17 cellular contexts compared by ENCODE assay signal in genomic region chr4:158176776-158177175, GRCh38. TPM values are rescaled to one million over a fixed set of nuclear protein-coding genes. Genes with fewer than 3 reads are reported as not detected.
"Had no signal": no experiment of that assay in that cellular context is flagged by ENCODE, and none has a peak within 500 bp of the region (broad histone marks: within the 10 kb centered on the region; RNA-seq: fewer than 3 reads in every experiment).

No MANE protein-coding gene starts in this region.

- H3K4me3 ChIP-seq: adrenal gland, neural progenitor cell, ovary had no signal

- H3K9ac ChIP-seq: neural progenitor cell had no signal

- H3K4me1 ChIP-seq: neural progenitor cell had no signal

- H3K27me3 ChIP-seq: adrenal gland, foreskin keratinocyte, neural progenitor cell, ovary had no signal

- H3K36me3 ChIP-seq: adrenal gland, neural progenitor cell, ovary, WERI-Rb-1 had no signal

- DNase-seq: activated CD8-positive, alpha-beta T cell treated with anti-CD3 and anti-CD28 coated beads for 36 hours; activated effector memory CD4-positive, alpha-beta T cell treated with Interleukin-2 at 50 U/mL for 16 hours; activated naive CD4-positive, alpha-beta T cell treated with anti-CD3 and anti-CD28 coated beads, Interleukin-2, amount 50 U/mL, for 16 hours; activated T-cell treated with anti-CD3 and anti-CD28 coated beads, Interleukin-2, amount 50 U/mL, for 4 hours; cortex of kidney; effector CD4-positive, alpha-beta T cell; head of caudate nucleus; left cardiac atrium; naive B cell; ovary; stimulated activated CD4-positive, alpha-beta T cell treated with anti-CD3 and anti-CD28 coated beads, Interleukin-4, amount 100 ng/mL, for 1 hour; stimulated activated naive B cell treated with anti-CD40 and anti-IgM and Interleukin-4, amounts not matched to agents 10 μg/mL and 1 μg/mL and 100 μg/mL, for 72 hours had no signal

- H2AFZ ChIP-seq: neural progenitor cell had no signal

- H3K4me2 ChIP-seq: neural progenitor cell had no signal

- H3K27ac ChIP-seq: adrenal gland, foreskin keratinocyte, neural progenitor cell, ovary, WERI-Rb-1 had no signal

- ATAC-seq: activated CD8-positive, alpha-beta T cell treated with anti-CD3 and anti-CD28 coated beads for 36 hours; activated T-cell treated with anti-CD3 and anti-CD28 coated beads, Interleukin-2, amount 50 U/mL, for 4 hours; stimulated activated naive B cell treated with anti-CD40 and anti-IgM and Interleukin-4, amounts not matched to agents 10 μg/mL and 1 μg/mL and 100 μg/mL, for 72 hours had no signal

- H3K9me3 ChIP-seq: adrenal gland, ovary had no signal

RNA-seq across cellular contexts. Expression of gene GASK1B, which starts 4.0 kb away (rescaled TPM):
- total RNA-seq: activated CD8-positive, alpha-beta T cell treated with anti-CD3 and anti-CD28 coated beads for 36 hours; T-helper 1 cell treated with Interleukin-12 subunit alpha and Interleukin-12 subunit beta and Interleukin-4 antibody, amounts not matched to agents 30 ng/mL and 1 ng/mL, for 36 hours had no signal
